Comparison of ENCODE assay signal across 7 cellular contexts in the genomic region with DNA sequence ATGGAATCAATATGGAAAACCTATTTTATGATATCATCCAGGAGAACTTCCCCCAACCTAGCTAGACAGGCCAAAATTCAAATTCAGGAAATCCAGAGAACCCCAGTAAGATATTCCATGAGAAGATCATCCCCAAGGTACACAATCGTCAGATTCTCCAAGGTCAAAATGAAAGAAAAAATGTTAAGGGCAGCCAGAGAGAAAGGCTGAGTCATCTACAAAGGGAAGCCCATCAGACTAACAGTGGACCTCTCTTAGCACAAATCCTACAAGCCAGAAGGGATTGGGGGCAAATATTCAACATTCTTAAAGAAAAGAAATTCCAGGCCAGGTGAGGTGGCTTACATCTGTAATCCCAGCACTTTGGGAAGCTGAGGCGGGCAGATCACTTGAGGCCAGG. TPM values are rescaled to one million over a fixed set of nuclear protein-coding genes. Genes with fewer than 3 reads are reported as not detected.
"Had no signal": no experiment of that assay in that cellular context is flagged by ENCODE, and none has a peak within 500 bp of the region (broad histone marks: within the 10 kb centered on the region; RNA-seq: fewer than 3 reads in every experiment).

No MANE protein-coding gene starts in this region.

RNA-seq across cellular contexts. Expression of a gene that starts 11.7 kb away (rescaled TPM):
- total RNA-seq: PC-3, PC-9, Peyer's patch, RPMI7951, SJCRH30, SJSA1, SK-MEL-5 had no signal
